17 cellular contexts compared by ENCODE assay signal in the genomic region with DNA sequence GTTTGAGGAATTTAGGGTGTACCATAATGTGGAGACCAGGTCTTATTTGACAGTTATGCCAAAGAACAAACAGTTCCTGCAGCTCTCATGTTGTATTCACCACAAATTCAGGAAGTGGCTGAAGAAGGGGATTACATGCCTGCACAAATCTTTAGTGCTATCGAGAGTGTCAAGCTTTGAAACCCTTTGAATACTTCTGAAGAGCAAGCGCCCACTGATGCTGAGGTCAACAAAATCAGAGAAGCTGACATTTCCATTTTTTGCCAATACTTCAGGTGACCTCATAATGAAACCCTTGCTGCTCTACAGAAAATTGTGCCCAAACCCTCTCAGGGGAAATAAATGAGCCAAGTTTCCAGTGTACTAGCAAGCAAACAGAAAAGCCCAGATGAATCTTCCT.
DNase-seq lines count a peak whose midpoint lies in the region; ATAC-seq lines count a peak whose summit lies in the region.
"Had no signal": no experiment of that assay in that cellular context is flagged by ENCODE, and none has a peak within 500 bp of the region (broad histone marks: within the 10 kb centered on the region; RNA-seq: fewer than 3 reads in every experiment).

No MANE protein-coding gene starts in this region.

- no peak overlapping the region for H3K4me3 Mint-ChIP-seq in T-helper 1 cell treated with Interleukin-12 subunit alpha and Interleukin-12 subunit beta and Interleukin-4 antibody, amounts not matched to agents 30 μg/mL and 1 μg/mL, for 36 hours
- H3K4me3 Mint-ChIP-seq: GM23338 had no signal

- peaks cover 17% of the 10 kb centered on the region for H3K4me1 Mint-ChIP-seq in T-helper 1 cell treated with Interleukin-12 subunit alpha and Interleukin-12 subunit beta and Interleukin-4 antibody, amounts not matched to agents 30 μg/mL and 1 μg/mL, for 36 hours (ENCODE audit: low read depth)

- H3K27me3 Mint-ChIP-seq in T-helper 1 cell treated with Interleukin-12 subunit alpha and Interleukin-12 subunit beta and Interleukin-4 antibody, amounts not matched to agents 30 μg/mL and 1 μg/mL, for 36 hours (ENCODE audit: low read depth): no peaks in the 10 kb centered on the region

- no peaks in the 10 kb centered on the region for H3K36me3 ChIP-seq in effector memory CD4-positive, alpha-beta T cell (ENCODE audit: control insufficient read depth, insufficient read depth, low read length)
- H3K36me3 ChIP-seq: thyroid gland, WERI-Rb-1 had no signal

- DNase-seq in stimulated activated CD4-positive, alpha-beta T cell treated with anti-CD3 and anti-CD28 coated beads, Interleukin-15, amount 100 ng/mL, for 24 hours: peak; percentile 1
- DNase-seq in stimulated activated CD4-positive, alpha-beta T cell treated with anti-CD3 and anti-CD28 coated beads, Interleukin-2, amount 100 ng/mL, for 48 hours: no peak
- no peak for DNase-seq in NCI-H1694 (lab: John Stamatoyannopoulos, UW)
- DNase-seq in effector memory CD4-positive, alpha-beta T cell: no peak
- no peak for DNase-seq in C1 segment of cervical spinal cord (lab: John Stamatoyannopoulos, UW)
- DNase-seq: activated T-cell treated with anti-CD3 and anti-CD28 coated beads for 4 hours; aorta; dermis blood vessel endothelial cell; hippocampal formation; NCI-H2171; stimulated activated CD4-positive, alpha-beta T cell treated with anti-CD3 and anti-CD28 coated beads, Interleukin-12 subunit alpha, Interleukin-12 subunit beta, amount 100 ng/mL, for 4 hours; thyroid gland; WERI-Rb-1 had no signal

- no peaks in the 10 kb centered on the region for H3K9me3 Mint-ChIP-seq in T-helper 1 cell treated with Interleukin-12 subunit alpha and Interleukin-12 subunit beta and Interleukin-4 antibody, amounts not matched to agents 30 μg/mL and 1 μg/mL, for 36 hours
- H3K9me3 Mint-ChIP-seq: GM23338 had no signal

- ATAC-seq in HG02973 (IDR thresholded peaks at IDR 0.05; ENCODE audit: unreplicated experiment) (peak; percentile 38), HG03354 (IDR thresholded peaks at IDR 0.05; ENCODE audit: poor library complexity, severe bottlenecking, unreplicated experiment) (no peak)
- ATAC-seq: GM23338 had no signal

- no peaks in the 10 kb centered on the region for H3K27me3 ChIP-seq in effector memory CD4-positive, alpha-beta T cell (replicated peaks; ENCODE audit: control insufficient read depth, insufficient read depth, low read length, poor library complexity, severe bottlenecking)
- H3K27me3 ChIP-seq: thyroid gland had no signal

- H3K27ac ChIP-seq in effector memory CD4-positive, alpha-beta T cell (ENCODE audit: insufficient read depth, low read length, poor library complexity, severe bottlenecking): no peak overlapping the region
- H3K27ac ChIP-seq: thyroid gland, WERI-Rb-1 had no signal

- no peak overlapping the region for H3K4me3 ChIP-seq in effector memory CD4-positive, alpha-beta T cell (ENCODE audit: insufficient read depth, low read depth, low read length, poor library complexity, severe bottlenecking)
- H3K4me3 ChIP-seq: GM23338, thyroid gland had no signal

- no peaks in the 10 kb centered on the region for H3K9me3 ChIP-seq in effector memory CD4-positive, alpha-beta T cell (ENCODE audit: control insufficient read depth, low read length)
- H3K9me3 ChIP-seq: thyroid gland had no signal

- H3K27ac Mint-ChIP-seq in T-helper 1 cell treated with Interleukin-12 subunit alpha and Interleukin-12 subunit beta and Interleukin-4 antibody, amounts not matched to agents 30 μg/mL and 1 μg/mL, for 36 hours: peak overlapping the region; percentile 4
- H3K27ac Mint-ChIP-seq: GM23338 had no signal

- H3K36me3 Mint-ChIP-seq in T-helper 1 cell treated with Interleukin-12 subunit alpha and Interleukin-12 subunit beta and Interleukin-4 antibody, amounts not matched to agents 30 μg/mL and 1 μg/mL, for 36 hours (ENCODE audit: low read depth): no peaks in the 10 kb centered on the region

- H3K4me1 ChIP-seq in effector memory CD4-positive, alpha-beta T cell (ENCODE audit: control insufficient read depth, insufficient read depth, low read length, poor library complexity, severe bottlenecking): peaks cover 7% of the 10 kb centered on the region
- H3K4me1 ChIP-seq: thyroid gland had no signal
